ENCODE assay signal across 1 cellular context in the genomic region with DNA sequence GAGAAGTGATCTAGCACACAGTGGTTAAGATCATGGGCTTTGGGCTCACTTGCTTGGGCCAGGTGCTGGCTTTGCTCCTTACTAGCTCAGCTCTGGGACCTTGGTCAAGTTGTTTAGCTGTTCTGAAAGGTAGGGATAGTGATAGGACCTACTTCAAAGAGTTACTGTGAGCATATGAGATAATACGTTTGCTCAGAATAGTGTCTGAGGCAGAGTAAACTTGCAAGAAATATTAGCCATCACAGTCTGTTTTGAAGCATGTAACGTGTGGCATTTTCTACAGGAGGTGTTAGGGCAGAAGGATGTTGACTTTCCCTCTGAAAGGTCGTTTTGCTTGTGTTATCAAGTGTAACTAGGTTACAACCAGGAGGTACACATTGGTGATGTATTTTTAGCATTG.
TF ChIP-seq lines count a peak whose summit lies in the region.

No MANE protein-coding gene starts in this region.

TF ChIP-seq in WTC11, 78 proteins besides CTCF, POLR2A, EP300 and RAD21 (continued from another document):
- TF ChIP-seq, protein P1, sequence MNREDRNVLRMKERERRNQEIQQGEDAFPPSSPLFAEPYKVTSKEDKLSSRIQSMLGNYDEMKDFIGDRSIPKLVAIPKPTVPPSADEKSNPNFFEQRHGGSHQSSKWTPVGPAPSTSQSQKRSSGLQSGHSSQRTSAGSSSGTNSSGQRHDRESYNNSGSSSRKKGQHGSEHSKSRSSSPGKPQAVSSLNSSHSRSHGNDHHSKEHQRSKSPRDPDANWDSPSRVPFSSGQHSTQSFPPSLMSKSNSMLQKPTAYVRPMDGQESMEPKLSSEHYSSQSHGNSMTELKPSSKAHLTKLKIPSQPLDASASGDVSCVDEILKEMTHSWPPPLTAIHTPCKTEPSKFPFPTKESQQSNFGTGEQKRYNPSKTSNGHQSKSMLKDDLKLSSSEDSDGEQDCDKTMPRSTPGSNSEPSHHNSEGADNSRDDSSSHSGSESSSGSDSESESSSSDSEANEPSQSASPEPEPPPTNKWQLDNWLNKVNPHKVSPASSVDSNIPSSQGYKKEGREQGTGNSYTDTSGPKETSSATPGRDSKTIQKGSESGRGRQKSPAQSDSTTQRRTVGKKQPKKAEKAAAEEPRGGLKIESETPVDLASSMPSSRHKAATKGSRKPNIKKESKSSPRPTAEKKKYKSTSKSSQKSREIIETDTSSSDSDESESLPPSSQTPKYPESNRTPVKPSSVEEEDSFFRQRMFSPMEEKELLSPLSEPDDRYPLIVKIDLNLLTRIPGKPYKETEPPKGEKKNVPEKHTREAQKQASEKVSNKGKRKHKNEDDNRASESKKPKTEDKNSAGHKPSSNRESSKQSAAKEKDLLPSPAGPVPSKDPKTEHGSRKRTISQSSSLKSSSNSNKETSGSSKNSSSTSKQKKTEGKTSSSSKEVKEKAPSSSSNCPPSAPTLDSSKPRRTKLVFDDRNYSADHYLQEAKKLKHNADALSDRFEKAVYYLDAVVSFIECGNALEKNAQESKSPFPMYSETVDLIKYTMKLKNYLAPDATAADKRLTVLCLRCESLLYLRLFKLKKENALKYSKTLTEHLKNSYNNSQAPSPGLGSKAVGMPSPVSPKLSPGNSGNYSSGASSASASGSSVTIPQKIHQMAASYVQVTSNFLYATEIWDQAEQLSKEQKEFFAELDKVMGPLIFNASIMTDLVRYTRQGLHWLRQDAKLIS (CRISPR knock-in tag; IDR thresholded peaks at IDR 0.05; ENCODE audit: borderline replicate concordance), result no peak
- TF ChIP-seq TEAD1 (CRISPR knock-in tag; IDR thresholded peaks at IDR 0.05), result no peak
- TF ChIP-seq, protein P2, sequence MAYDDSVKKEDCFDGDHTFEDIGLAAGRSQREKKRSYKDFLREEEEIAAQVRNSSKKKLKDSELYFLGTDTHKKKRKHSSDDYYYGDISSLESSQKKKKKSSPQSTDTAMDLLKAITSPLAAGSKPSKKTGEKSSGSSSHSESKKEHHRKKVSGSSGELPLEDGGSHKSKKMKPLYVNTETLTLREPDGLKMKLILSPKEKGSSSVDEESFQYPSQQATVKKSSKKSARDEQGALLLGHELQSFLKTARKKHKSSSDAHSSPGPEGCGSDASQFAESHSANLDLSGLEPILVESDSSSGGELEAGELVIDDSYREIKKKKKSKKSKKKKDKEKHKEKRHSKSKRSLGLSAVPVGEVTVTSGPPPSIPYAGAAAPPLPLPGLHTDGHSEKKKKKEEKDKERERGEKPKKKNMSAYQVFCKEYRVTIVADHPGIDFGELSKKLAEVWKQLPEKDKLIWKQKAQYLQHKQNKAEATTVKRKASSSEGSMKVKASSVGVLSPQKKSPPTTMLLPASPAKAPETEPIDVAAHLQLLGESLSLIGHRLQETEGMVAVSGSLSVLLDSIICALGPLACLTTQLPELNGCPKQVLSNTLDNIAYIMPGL (CRISPR knock-in tag; IDR thresholded peaks at IDR 0.05), result no peak
